ENCODE assay signal across 15 cellular contexts in genomic region chr12:77648716-77649115, GRCh38.
A peak's percentile ranks its signal among the peaks of the same experiment; 100 is the strongest.
DNase-seq lines count a peak whose midpoint lies in the region; ATAC-seq, FAIRE-seq and TF ChIP-seq lines count a peak whose summit lies in the region.
"Had no signal": no experiment of that assay in that cellular context is flagged by ENCODE, and none has a peak within 500 bp of the region (broad histone marks: within the 10 kb centered on the region; RNA-seq: fewer than 3 reads in every experiment).

No MANE protein-coding gene starts in this region.

- H3K9me2 ChIP-seq in GM23248 (ENCODE audit: insufficient read depth), result no peaks in the 10 kb centered on the region

- H3K27ac ChIP-seq in GM23248 (no peak overlapping the region), astrocyte (ENCODE audit: low read depth, low read length) (no peak overlapping the region)
- H3K27ac ChIP-seq: C4-2B had no signal

- H3K4me1 ChIP-seq in GM23248 (ENCODE audit: insufficient read depth) (no peaks in the 10 kb centered on the region), astrocyte (ENCODE audit: insufficient read depth, low read length) (no peaks in the 10 kb centered on the region)

- no peaks in the 10 kb centered on the region for H3K36me3 Mint-ChIP-seq in astrocyte (ENCODE audit: low read depth, unreplicated experiment)

- H3K4me3 Mint-ChIP-seq in astrocyte (ENCODE audit: unreplicated experiment), result no peak overlapping the region
- H3K4me3 Mint-ChIP-seq: GM23338 had no signal

- H3K9me3 ChIP-seq in GM23248 (ENCODE audit: low read depth) (no peaks in the 10 kb centered on the region), astrocyte (ENCODE audit: insufficient read depth, low read depth, low read length) (no peaks in the 10 kb centered on the region)

- H3K79me2 ChIP-seq in GM23248 (ENCODE audit: insufficient read depth) (no peaks in the 10 kb centered on the region), astrocyte (ENCODE audit: insufficient read depth, low read length) (no peaks in the 10 kb centered on the region)

- no peak overlapping the region for H3K4me2 ChIP-seq in GM23248 (ENCODE audit: unreplicated experiment)
- H3K4me2 ChIP-seq in astrocyte (ENCODE audit: low read length), result no peak overlapping the region
- H3K4me2 ChIP-seq: GM23338 had no signal

- no peaks in the 10 kb centered on the region for H4K20me1 ChIP-seq in GM23248 (ENCODE audit: insufficient read depth)
- no peaks in the 10 kb centered on the region for H4K20me1 ChIP-seq in astrocyte (ENCODE audit: insufficient read depth, low read length)

- ATAC-seq in HG02885 (IDR thresholded peaks at IDR 0.05; ENCODE audit: poor library complexity, unreplicated experiment), result no peak
- ATAC-seq: GM23338, Panc1, Right ventricle myocardium inferior had no signal

- H3K9me3 Mint-ChIP-seq in astrocyte (ENCODE audit: unreplicated experiment), result no peaks in the 10 kb centered on the region

- H3K4me1 Mint-ChIP-seq in astrocyte (ENCODE audit: low read depth, unreplicated experiment), result peaks cover 8% of the 10 kb centered on the region

- in situ Hi-C loops in GM23248 (cut with MboI), result no loop called here

- 0 out of 2 replicates have a peak overlapping the region, but pooled peaks have one; percentile 30 for H2AFZ ChIP-seq in GM23248
- H2AFZ ChIP-seq in astrocyte (ENCODE audit: low read depth, low read length), result no peak overlapping the region
- H2AFZ ChIP-seq: GM23338 had no signal

- TF ChIP-seq CTCF in astrocyte (IDR thresholded peaks at IDR 0.05; ENCODE audit: insufficient read depth, low read depth, low read length), result no peak

- H3K36me3 ChIP-seq in GM23248 (ENCODE audit: low read depth) (no peaks in the 10 kb centered on the region), astrocyte (ENCODE audit: insufficient read depth, low read length) (no peaks in the 10 kb centered on the region)

- H3K27me3 ChIP-seq in GM23248 (replicated peaks; ENCODE audit: insufficient read depth), result no peaks in the 10 kb centered on the region
- no peaks in the 10 kb centered on the region for H3K27me3 ChIP-seq in astrocyte (ENCODE audit: insufficient read depth, low read length)

- DNase-seq in GM23248 (peak; percentile 7), astrocyte (ENCODE audit: low read depth) (peak; percentile 30), fibroblast of peridontal ligament (ENCODE audit: extremely low read depth) (peak; percentile 75), NCI-H2029 (lab: John Stamatoyannopoulos, UW) (no peak), C1 segment of cervical spinal cord (lab: John Stamatoyannopoulos, UW) (no peak), activated gamma-delta T cell (lab: John Stamatoyannopoulos, UW) (no peak)
- DNase-seq: DMS53, NCI-H1092, NCI-H748 treated with DMSO at 0.1 percent for 48 hours had no signal

- no peak for FAIRE-seq in astrocyte (lab: Jason Lieb, UNC)
- FAIRE-seq: GM12892 had no signal

- no peaks in the 10 kb centered on the region for H3K27me3 Mint-ChIP-seq in astrocyte (ENCODE audit: low read depth, unreplicated experiment)

- no peak overlapping the region for H3K27ac Mint-ChIP-seq in astrocyte (ENCODE audit: unreplicated experiment)
- H3K27ac Mint-ChIP-seq: GM23338 had no signal

- H3K4me3 ChIP-seq in GM23248 (no peak overlapping the region), astrocyte (ENCODE audit: insufficient read depth, low read depth, low read length) (no peak overlapping the region)
- H3K4me3 ChIP-seq: GM23338 had no signal

- H3K9ac ChIP-seq in GM23248 (no peak overlapping the region), astrocyte (ENCODE audit: low read length) (no peak overlapping the region)

- no peaks in the 10 kb centered on the region for H3F3A ChIP-seq in GM23248 (ENCODE audit: insufficient read depth)

Comparison
In these comparisons a context has a peak if more than half of its experiments do, and no peak if none do; other contexts are left out.
1. DNase-seq: peak in GM23248 (single experiment), astrocyte (single experiment) and fibroblast of peridontal ligament (single experiment); none in NCI-H2029 (single experiment), C1 segment of cervical spinal cord (0 of 14) and activated gamma-delta T cell (single experiment).